Comparison of ENCODE assay signal across 18 cellular contexts in the genomic region with DNA sequence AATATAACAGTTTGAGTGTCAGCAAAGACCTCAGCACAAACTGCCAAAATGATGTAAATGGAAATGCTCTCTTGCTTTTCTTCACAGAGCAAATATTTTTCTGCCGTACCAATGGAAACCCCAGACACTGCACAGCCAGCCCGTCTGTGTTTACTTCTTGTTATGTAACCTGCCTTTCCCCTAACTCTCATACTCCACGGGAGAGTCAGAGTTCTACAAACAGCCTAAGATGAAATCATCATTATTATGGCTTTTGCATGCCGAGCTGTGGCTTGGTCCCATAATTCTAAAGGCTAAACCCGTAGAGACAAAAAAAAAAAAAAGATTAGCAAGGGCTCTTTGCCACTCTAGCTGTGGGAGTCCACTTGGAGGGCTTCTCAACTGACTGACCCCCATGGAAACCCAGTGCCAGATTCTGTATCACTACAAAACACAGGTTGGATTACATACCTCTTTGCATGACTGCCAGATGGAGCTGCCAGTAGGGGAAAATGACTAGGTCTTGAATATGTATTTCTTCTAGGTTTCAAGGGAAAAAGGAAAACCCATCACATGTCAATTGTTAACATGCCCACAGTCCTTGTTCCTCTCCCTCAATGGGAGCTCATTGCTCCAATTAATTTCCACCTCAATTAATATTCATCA.
DNase-seq lines count a peak whose midpoint lies in the region; ATAC-seq and TF ChIP-seq lines count a peak whose summit lies in the region.
"Had no signal": no experiment of that assay in that cellular context is flagged by ENCODE, and none has a peak within 500 bp of the region (broad histone marks: within the 10 kb centered on the region; RNA-seq: fewer than 3 reads in every experiment).

No MANE protein-coding gene starts in this region.

- DNase-seq in GM03348 (ENCODE audit: low spot score) (peak; percentile 3), NCI-H2227 (lab: John Stamatoyannopoulos, UW; ENCODE audit: unreplicated experiment) (peak; percentile 87), cerebellar nuclear complex (lab: John Stamatoyannopoulos, UW) (peak; percentile 9 to 64), mucosa of gallbladder (ENCODE audit: low spot score) (no peak), SHP77 treated with DMSO at 0.1 percent for 48 hours (lab: John Stamatoyannopoulos, UW) (no peak)
- DNase-seq: activated CD8-positive, alpha-beta T cell treated with anti-CD3 and anti-CD28 coated beads, Interleukin-2, amount 10 ng/mL, durations not matched to agents 7 days and 5 days; activated naive CD4-positive, alpha-beta T cell treated with anti-CD3 and anti-CD28 coated beads, Interleukin-2, amount 50 U/mL, for 16 hours; activated T-cell treated with anti-CD3 and anti-CD28 coated beads, Interleukin-2, amount 50 U/mL, for 48 hours; KBM-7; naive B cell; posterior cingulate gyrus; SIG-M5; stimulated activated CD4-positive, alpha-beta T cell treated with anti-CD3 and anti-CD28 coated beads, Interleukin-4, amount 100 ng/mL, for 1 hour; WERI-Rb-1 had no signal

- TF ChIP-seq CTCF in neural cell (IDR thresholded peaks at IDR 0.05; ENCODE audit: poor library complexity, severe bottlenecking) = no peak

- no peak overlapping the region for H3K4me3 ChIP-seq in neural cell (ENCODE audit: low read length)
- H3K4me3 ChIP-seq: skin epidermis had no signal

- H3K9me3 ChIP-seq in neural cell (ENCODE audit: low read length) = no peaks in the 10 kb centered on the region

- no peaks in the 10 kb centered on the region for H3F3A ChIP-seq in neural cell (ENCODE audit: insufficient read depth, low read length, poor library complexity, severe bottlenecking)

- H3K9me2 ChIP-seq in neural cell (ENCODE audit: insufficient read depth, low read length) = no peaks in the 10 kb centered on the region

- no peak overlapping the region for H3K9ac ChIP-seq in neural cell (ENCODE audit: low read length)

- H2AFZ ChIP-seq in neural cell (ENCODE audit: low read depth, low read length) = no peak overlapping the region

- no peak for ATAC-seq in GM21360 (IDR thresholded peaks at IDR 0.05; ENCODE audit: unreplicated experiment)
- ATAC-seq in GM21381 (IDR thresholded peaks at IDR 0.05; ENCODE audit: unreplicated experiment) = no peak
- ATAC-seq: activated CD8-positive, alpha-beta T cell treated with anti-CD3 and anti-CD28 coated beads, Interleukin-2, amount 10 ng/mL, durations not matched to agents 7 days and 5 days had no signal

- no peaks in the 10 kb centered on the region for H3K36me3 ChIP-seq in neural cell (ENCODE audit: insufficient read depth, low read length)
- H3K36me3 ChIP-seq: WERI-Rb-1 had no signal

- no peak for TF ChIP-seq RAD21 in neural cell (conservative IDR thresholded peaks at IDR 0.05)

- no peak for TF ChIP-seq EP300 in neural cell (conservative IDR thresholded peaks at IDR 0.05; ENCODE audit: poor library complexity, severe bottlenecking)

- no peaks in the 10 kb centered on the region for H3K79me2 ChIP-seq in neural cell (replicated peaks; ENCODE audit: insufficient read depth, low read length)

- no peak overlapping the region for H3K27ac ChIP-seq in neural cell (ENCODE audit: low read length)
- H3K27ac ChIP-seq: skin epidermis, WERI-Rb-1 had no signal

- no peak overlapping the region for H3K4me2 ChIP-seq in neural cell (ENCODE audit: low read length)

- no peaks in the 10 kb centered on the region for H3K27me3 ChIP-seq in neural cell (ENCODE audit: insufficient read depth, low read depth, low read length)

- H4K20me1 ChIP-seq in neural cell (ENCODE audit: insufficient read depth) = no peaks in the 10 kb centered on the region

TF ChIP-seq in neural cell, 6 proteins besides CTCF, POLR2A, EP300 and RAD21:
- TF ChIP-seq, protein P1, sequence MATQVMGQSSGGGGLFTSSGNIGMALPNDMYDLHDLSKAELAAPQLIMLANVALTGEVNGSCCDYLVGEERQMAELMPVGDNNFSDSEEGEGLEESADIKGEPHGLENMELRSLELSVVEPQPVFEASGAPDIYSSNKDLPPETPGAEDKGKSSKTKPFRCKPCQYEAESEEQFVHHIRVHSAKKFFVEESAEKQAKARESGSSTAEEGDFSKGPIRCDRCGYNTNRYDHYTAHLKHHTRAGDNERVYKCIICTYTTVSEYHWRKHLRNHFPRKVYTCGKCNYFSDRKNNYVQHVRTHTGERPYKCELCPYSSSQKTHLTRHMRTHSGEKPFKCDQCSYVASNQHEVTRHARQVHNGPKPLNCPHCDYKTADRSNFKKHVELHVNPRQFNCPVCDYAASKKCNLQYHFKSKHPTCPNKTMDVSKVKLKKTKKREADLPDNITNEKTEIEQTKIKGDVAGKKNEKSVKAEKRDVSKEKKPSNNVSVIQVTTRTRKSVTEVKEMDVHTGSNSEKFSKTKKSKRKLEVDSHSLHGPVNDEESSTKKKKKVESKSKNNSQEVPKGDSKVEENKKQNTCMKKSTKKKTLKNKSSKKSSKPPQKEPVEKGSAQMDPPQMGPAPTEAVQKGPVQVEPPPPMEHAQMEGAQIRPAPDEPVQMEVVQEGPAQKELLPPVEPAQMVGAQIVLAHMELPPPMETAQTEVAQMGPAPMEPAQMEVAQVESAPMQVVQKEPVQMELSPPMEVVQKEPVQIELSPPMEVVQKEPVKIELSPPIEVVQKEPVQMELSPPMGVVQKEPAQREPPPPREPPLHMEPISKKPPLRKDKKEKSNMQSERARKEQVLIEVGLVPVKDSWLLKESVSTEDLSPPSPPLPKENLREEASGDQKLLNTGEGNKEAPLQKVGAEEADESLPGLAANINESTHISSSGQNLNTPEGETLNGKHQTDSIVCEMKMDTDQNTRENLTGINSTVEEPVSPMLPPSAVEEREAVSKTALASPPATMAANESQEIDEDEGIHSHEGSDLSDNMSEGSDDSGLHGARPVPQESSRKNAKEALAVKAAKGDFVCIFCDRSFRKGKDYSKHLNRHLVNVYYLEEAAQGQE (IDR thresholded peaks at IDR 0.05; ENCODE audit: borderline replicate concordance) = no peak
- TF ChIP-seq POLR2AphosphoS5 (IDR thresholded peaks at IDR 0.05) (peak; percentile 49), SMC3 (conservative IDR thresholded peaks at IDR 0.05; ENCODE audit: poor library complexity) (no peak)

Comparison
In these comparisons a context has a peak if more than half of its experiments do, and no peak if none do; other contexts are left out.
1. DNase-seq: peak in GM03348 (single experiment), NCI-H2227 (single experiment) and cerebellar nuclear complex (2 of 2); none in mucosa of gallbladder (single experiment) and SHP77 treated with DMSO at 0.1 percent for 48 hours (single experiment).